ENCODE assay signal across 28 cellular contexts in genomic region chr19:11494634-11495285, GRCh38. TPM values are rescaled to one million over a fixed set of nuclear protein-coding genes. Genes with fewer than 3 reads are reported as not detected.
"Had no signal": no experiment of that assay in that cellular context is flagged by ENCODE, and none has a peak within 500 bp of the region (broad histone marks: within the 10 kb centered on the region; RNA-seq: fewer than 3 reads in every experiment).

No MANE protein-coding gene starts in this region.

- H3K9me3 ChIP-seq: gastrocnemius medialis, psoas muscle, sigmoid colon, tibial artery had no signal

- H3K27ac ChIP-seq: brain microvascular endothelial cell, gastrocnemius medialis, parathyroid adenoma, psoas muscle, sigmoid colon, tibial artery, VCaP had no signal

- ATAC-seq: gastrocnemius medialis; naive thymus-derived CD4-positive, alpha-beta T cell; psoas muscle; stimulated activated effector memory CD8-positive, alpha-beta T cell treated with anti-CD3 and anti-CD28 coated beads, Interleukin-12 subunit alpha, Interleukin-12 subunit beta, amount 100 ng/mL, for 72 hours had no signal

- DNase-seq: activated CD4-positive, alpha-beta T cell treated with anti-CD3 and anti-CD28 coated beads for 48 hours; activated CD4-positive, alpha-beta T cell treated with anti-CD3 and anti-CD28 coated beads, Interleukin-2, amount 50 U/mL, for 48 hours; activated CD8-positive, alpha-beta memory T cell treated with anti-CD3 and anti-CD28 coated beads for 24 hours; activated effector memory CD4-positive, alpha-beta T cell treated with Interleukin-2 at 50 U/mL for 16 hours; activated naive CD4-positive, alpha-beta T cell treated with Interleukin-2 at 50 U/mL for 16 hours; activated naive CD8-positive, alpha-beta T cell treated with anti-CD3 and anti-CD28 coated beads for 36 hours; brain microvascular endothelial cell; effector CD4-positive, alpha-beta T cell; erythroblast; gastrocnemius medialis; glutamatergic neuron; islet precursor cell; naive thymus-derived CD4-positive, alpha-beta T cell; occipital lobe; psoas muscle; sigmoid colon; small intestine; stimulated activated CD4-positive, alpha-beta T cell treated with anti-CD3 and anti-CD28 coated beads, Interleukin-4, amount 100 ng/mL, for 24 hours; T-helper 9 cell; tibial artery had no signal

- H3K27me3 ChIP-seq: brain microvascular endothelial cell, gastrocnemius medialis, sigmoid colon, tibial artery had no signal

- H3K4me3 ChIP-seq: gastrocnemius medialis, psoas muscle, sigmoid colon, tibial artery had no signal

- H3K4me1 ChIP-seq: gastrocnemius medialis, parathyroid adenoma, psoas muscle, tibial artery had no signal

RNA-seq across cellular contexts. Expression of gene ELAVL3, which starts 13.9 kb away (rescaled TPM):
- total RNA-seq: activated naive CD8-positive, alpha-beta T cell treated with anti-CD3 and anti-CD28 coated beads for 36 hours; astrocyte; gastrocnemius medialis; liver; psoas muscle; T-helper 1 cell treated with Interleukin-12 subunit alpha and Interleukin-12 subunit beta and Interleukin-4 antibody, amounts not matched to agents 30 ng/mL and 1 ng/mL, for 36 hours; ureter had no signal
- polyA plus RNA-seq: liver; naive thymus-derived CD4-positive, alpha-beta T cell had no signal

RNA-seq across cellular contexts. Expression of gene CNN1, which starts 43.9 kb away (rescaled TPM):
- total RNA-seq: naive thymus-derived CD4-positive, alpha-beta T cell; occipital lobe; T-helper 1 cell treated with Interleukin-12 subunit alpha and Interleukin-12 subunit beta and Interleukin-4 antibody, amounts not matched to agents 30 ng/mL and 1 ng/mL, for 36 hours had no signal
- polyA plus RNA-seq: naive thymus-derived CD4-positive, alpha-beta T cell; neural cell had no signal
